In genomic region chr3:133428552-133428951, GRCh38 we compare ENCODE assay signal across 27 cellular contexts. TPM values are rescaled to one million over a fixed set of nuclear protein-coding genes. Genes with fewer than 3 reads are reported as not detected.
DNase-seq lines count a peak whose midpoint lies in the region; ATAC-seq, FAIRE-seq and TF ChIP-seq lines count a peak whose summit lies in the region.
"Had no signal": no experiment of that assay in that cellular context is flagged by ENCODE, and none has a peak within 500 bp of the region (broad histone marks: within the 10 kb centered on the region; RNA-seq: fewer than 3 reads in every experiment).

No MANE protein-coding gene starts in this region.

- DNase-seq in activated CD8-positive, alpha-beta memory T cell treated with anti-CD3 and anti-CD28 coated beads, Interleukin-2, amount 50 U/mL, for 48 hours = peak; percentile 35
- no peak for DNase-seq in activated CD8-positive, alpha-beta memory T cell treated with anti-CD3 and anti-CD28 coated beads, Interleukin-2, amount 50 U/mL, for 4 hours
- no peak for DNase-seq in WTC11 (ENCODE audit: low spot score)
- no peak for DNase-seq in left lobe of liver (ENCODE audit: low spot score)
- no peak for DNase-seq in small intestine
- DNase-seq in SKM-1 (lab: John Stamatoyannopoulos, UW; ENCODE audit: unreplicated experiment) = no peak
- no peak for DNase-seq in occipital lobe (lab: John Stamatoyannopoulos, UW)
- DNase-seq: 8988T; ACHN; CD4-positive, CD25-positive, alpha-beta regulatory T cell; GM23248; KBM-7; MG63; NCI-H2029; NCI-H446; NCI-H524 treated with DMSO at 0.1 percent for 48 hours; NCI-H774 had no signal

- no peak overlapping the region for H3K4me3 ChIP-seq in small intestine (ENCODE audit: low read depth in 1 of 2, low read length in 2 of 2)
- H3K4me3 ChIP-seq: GM23248, MG63 had no signal

- 50 to 68% (median 60%) methylated on average over 12 of the region's 12 CpGs for WGBS in small intestine, 3 donors

- H3K36me3 ChIP-seq in small intestine (ENCODE audit: control insufficient read depth in 2 of 2, insufficient read depth in 2 of 2, low read length in 2 of 2) = no peaks in the 10 kb centered on the region
- H3K36me3 ChIP-seq: MG63 had no signal

- no peak overlapping the region for H3K27ac Mint-ChIP-seq in WTC11

- no peaks in the 10 kb centered on the region; the same call in 1 of the 2 replicates for H3K36me3 Mint-ChIP-seq in WTC11
- H3K36me3 Mint-ChIP-seq: CD4-positive, CD25-positive, alpha-beta regulatory T cell had no signal

- no peaks in the 10 kb centered on the region for H3K27me3 ChIP-seq in small intestine (ENCODE audit: control insufficient read depth in 2 of 2, insufficient read depth in 2 of 2, low read length in 2 of 2)
- H3K27me3 ChIP-seq: MG63 had no signal

- no peak overlapping the region for H3K27ac ChIP-seq in small intestine (ENCODE audit: low read depth in 1 of 2, low read length in 1 of 2)
- H3K27ac ChIP-seq: GM23248, HL-60 had no signal

- no peak overlapping the region for H3K4me3 Mint-ChIP-seq in WTC11
- H3K4me3 Mint-ChIP-seq: CD4-positive, CD25-positive, alpha-beta regulatory T cell had no signal

- ATAC-seq in WTC11 (peak; percentile 27; the same call in 1 of the 2 replicates), left lobe of liver (peak; percentile 65), HG03469 (IDR thresholded peaks at IDR 0.05; ENCODE audit: unreplicated experiment) (no peak)
- ATAC-seq: HCT116, Right ventricle myocardium inferior had no signal

- H3K4me1 Mint-ChIP-seq in WTC11 = peaks cover 5% of the 10 kb centered on the region; the same call in 1 of the 2 replicates

- no peaks in the 10 kb centered on the region for H3K9me3 Mint-ChIP-seq in WTC11

- no peaks in the 10 kb centered on the region for H3K27me3 Mint-ChIP-seq in WTC11 (ENCODE audit: low read depth)
- H3K27me3 Mint-ChIP-seq: CD4-positive, CD25-positive, alpha-beta regulatory T cell had no signal

- H3K9me3 ChIP-seq in small intestine (ENCODE audit: control insufficient read depth, low read depth) = no peaks in the 10 kb centered on the region
- H3K9me3 ChIP-seq: MG63 had no signal

- CTCF ChIA-PET in WTC11 (lab: Charles Lee) = no interaction called here

- no peak for TF ChIP-seq CTCF in WTC11 (IDR thresholded peaks at IDR 0.05)

- no peak for FAIRE-seq in small intestine (lab: Jason Lieb, UNC)
- FAIRE-seq: D721Med, GM18507 had no signal

- POLR2A ChIA-PET in WTC11 (lab: Charles Lee) = no interaction called here

- no peaks in the 10 kb centered on the region for H3K4me1 ChIP-seq in small intestine (ENCODE audit: control insufficient read depth in 2 of 2, insufficient read depth in 1 of 2, low read depth in 1 of 2, low read length in 1 of 2)

TF ChIP-seq in WTC11, 78 proteins besides CTCF, POLR2A, EP300 and RAD21:
- no peak for TF ChIP-seq ATF6 (CRISPR knock-in tag; IDR thresholded peaks at IDR 0.05)
- TF ChIP-seq, protein P1, sequence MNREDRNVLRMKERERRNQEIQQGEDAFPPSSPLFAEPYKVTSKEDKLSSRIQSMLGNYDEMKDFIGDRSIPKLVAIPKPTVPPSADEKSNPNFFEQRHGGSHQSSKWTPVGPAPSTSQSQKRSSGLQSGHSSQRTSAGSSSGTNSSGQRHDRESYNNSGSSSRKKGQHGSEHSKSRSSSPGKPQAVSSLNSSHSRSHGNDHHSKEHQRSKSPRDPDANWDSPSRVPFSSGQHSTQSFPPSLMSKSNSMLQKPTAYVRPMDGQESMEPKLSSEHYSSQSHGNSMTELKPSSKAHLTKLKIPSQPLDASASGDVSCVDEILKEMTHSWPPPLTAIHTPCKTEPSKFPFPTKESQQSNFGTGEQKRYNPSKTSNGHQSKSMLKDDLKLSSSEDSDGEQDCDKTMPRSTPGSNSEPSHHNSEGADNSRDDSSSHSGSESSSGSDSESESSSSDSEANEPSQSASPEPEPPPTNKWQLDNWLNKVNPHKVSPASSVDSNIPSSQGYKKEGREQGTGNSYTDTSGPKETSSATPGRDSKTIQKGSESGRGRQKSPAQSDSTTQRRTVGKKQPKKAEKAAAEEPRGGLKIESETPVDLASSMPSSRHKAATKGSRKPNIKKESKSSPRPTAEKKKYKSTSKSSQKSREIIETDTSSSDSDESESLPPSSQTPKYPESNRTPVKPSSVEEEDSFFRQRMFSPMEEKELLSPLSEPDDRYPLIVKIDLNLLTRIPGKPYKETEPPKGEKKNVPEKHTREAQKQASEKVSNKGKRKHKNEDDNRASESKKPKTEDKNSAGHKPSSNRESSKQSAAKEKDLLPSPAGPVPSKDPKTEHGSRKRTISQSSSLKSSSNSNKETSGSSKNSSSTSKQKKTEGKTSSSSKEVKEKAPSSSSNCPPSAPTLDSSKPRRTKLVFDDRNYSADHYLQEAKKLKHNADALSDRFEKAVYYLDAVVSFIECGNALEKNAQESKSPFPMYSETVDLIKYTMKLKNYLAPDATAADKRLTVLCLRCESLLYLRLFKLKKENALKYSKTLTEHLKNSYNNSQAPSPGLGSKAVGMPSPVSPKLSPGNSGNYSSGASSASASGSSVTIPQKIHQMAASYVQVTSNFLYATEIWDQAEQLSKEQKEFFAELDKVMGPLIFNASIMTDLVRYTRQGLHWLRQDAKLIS (CRISPR knock-in tag; IDR thresholded peaks at IDR 0.05; ENCODE audit: borderline replicate concordance) = no peak

RNA-seq across cellular contexts. Expression of gene BFSP2, which starts 28.7 kb away (rescaled TPM):
- total RNA-seq in WTC11 (2021) = 0.44 TPM in 1 of 3 replicates, not detected in the others
- total RNA-seq in left lobe of liver = not detected
- 1 to 10 TPM in 1 of 3 donors, not detected in 2; 1.3 TPM for polyA plus RNA-seq in small intestine
- 1.1 TPM for total RNA-seq in occipital lobe
- total RNA-seq: G401, GM23248, LHCN-M2, Right ventricle myocardium inferior, SK-MEL-5 had no signal
- polyA plus RNA-seq: BJ, GM23248 had no signal
